1 cellular context compared by ENCODE assay signal in genomic region chr17:57462007-57462579, GRCh38.
TF ChIP-seq lines count a peak whose summit lies in the region.

No MANE protein-coding gene starts in this region.

TF ChIP-seq in GM12878, 131 proteins besides CTCF, POLR2A, EP300 and RAD21 (continued from another document):
- TF ChIP-seq, protein P1, sequence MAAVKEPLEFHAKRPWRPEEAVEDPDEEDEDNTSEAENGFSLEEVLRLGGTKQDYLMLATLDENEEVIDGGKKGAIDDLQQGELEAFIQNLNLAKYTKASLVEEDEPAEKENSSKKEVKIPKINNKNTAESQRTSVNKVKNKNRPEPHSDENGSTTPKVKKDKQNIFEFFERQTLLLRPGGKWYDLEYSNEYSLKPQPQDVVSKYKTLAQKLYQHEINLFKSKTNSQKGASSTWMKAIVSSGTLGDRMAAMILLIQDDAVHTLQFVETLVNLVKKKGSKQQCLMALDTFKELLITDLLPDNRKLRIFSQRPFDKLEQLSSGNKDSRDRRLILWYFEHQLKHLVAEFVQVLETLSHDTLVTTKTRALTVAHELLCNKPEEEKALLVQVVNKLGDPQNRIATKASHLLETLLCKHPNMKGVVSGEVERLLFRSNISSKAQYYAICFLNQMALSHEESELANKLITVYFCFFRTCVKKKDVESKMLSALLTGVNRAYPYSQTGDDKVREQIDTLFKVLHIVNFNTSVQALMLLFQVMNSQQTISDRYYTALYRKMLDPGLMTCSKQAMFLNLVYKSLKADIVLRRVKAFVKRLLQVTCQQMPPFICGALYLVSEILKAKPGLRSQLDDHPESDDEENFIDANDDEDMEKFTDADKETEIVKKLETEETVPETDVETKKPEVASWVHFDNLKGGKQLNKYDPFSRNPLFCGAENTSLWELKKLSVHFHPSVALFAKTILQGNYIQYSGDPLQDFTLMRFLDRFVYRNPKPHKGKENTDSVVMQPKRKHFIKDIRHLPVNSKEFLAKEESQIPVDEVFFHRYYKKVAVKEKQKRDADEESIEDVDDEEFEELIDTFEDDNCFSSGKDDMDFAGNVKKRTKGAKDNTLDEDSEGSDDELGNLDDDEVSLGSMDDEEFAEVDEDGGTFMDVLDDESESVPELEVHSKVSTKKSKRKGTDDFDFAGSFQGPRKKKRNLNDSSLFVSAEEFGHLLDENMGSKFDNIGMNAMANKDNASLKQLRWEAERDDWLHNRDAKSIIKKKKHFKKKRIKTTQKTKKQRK (IDR thresholded peaks at IDR 0.05; ENCODE audit: low read depth, low read length) = no peak
- TF ChIP-seq, protein P2, sequence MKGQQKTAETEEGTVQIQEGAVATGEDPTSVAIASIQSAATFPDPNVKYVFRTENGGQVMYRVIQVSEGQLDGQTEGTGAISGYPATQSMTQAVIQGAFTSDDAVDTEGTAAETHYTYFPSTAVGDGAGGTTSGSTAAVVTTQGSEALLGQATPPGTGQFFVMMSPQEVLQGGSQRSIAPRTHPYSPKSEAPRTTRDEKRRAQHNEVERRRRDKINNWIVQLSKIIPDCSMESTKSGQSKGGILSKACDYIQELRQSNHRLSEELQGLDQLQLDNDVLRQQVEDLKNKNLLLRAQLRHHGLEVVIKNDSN (IDR thresholded peaks at IDR 0.05; ENCODE audit: borderline replicate concordance, extremely low read length, insufficient read depth, low read depth, low read length) = peak; percentile 77
- TF ChIP-seq, protein P3, sequence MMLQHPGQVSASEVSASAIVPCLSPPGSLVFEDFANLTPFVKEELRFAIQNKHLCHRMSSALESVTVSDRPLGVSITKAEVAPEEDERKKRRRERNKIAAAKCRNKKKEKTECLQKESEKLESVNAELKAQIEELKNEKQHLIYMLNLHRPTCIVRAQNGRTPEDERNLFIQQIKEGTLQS (IDR thresholded peaks at IDR 0.05; ENCODE audit: borderline replicate concordance, extremely low read depth, low read depth, low read length) = peak; percentile 21; the same call in 1 of the 2 replicates
- TF ChIP-seq HDAC6 (IDR thresholded peaks at IDR 0.05; ENCODE audit: unreplicated experiment) (no peak), CREM (IDR thresholded peaks at IDR 0.05; ENCODE audit: low read depth) (no peak), MYB (IDR thresholded peaks at IDR 0.05; ENCODE audit: borderline replicate concordance, low read depth, low read length) (no peak), YY1 (IDR thresholded peaks at IDR 0.05; ENCODE audit: low read depth, low read length) (no peak), IRF4 (IDR thresholded peaks at IDR 0.05; ENCODE audit: low read depth, low read length) (no peak), BMI1 (IDR thresholded peaks at IDR 0.05; ENCODE audit: borderline replicate concordance) (no peak), TAF1 (IDR thresholded peaks at IDR 0.05; ENCODE audit: borderline replicate concordance, low read depth, low read length) (no peak), MXI1 (IDR thresholded peaks at IDR 0.05; ENCODE audit: low read depth, low read length) (no peak), EZH2 (IDR thresholded peaks at IDR 0.05; ENCODE audit: borderline replicate concordance, control insufficient read depth, low read depth, low read length) (no peak), MEF2A (IDR thresholded peaks at IDR 0.05; ENCODE audit: insufficient read depth, low read depth, low read length) (no peak), STAT1 (conservative IDR thresholded peaks at IDR 0.05) (no peak), PAX8 (IDR thresholded peaks at IDR 0.05) (no peak), RAD51 (IDR thresholded peaks at IDR 0.05) (peak; percentile 74; the same call in 1 of the 2 replicates), CBX3 (IDR thresholded peaks at IDR 0.05; ENCODE audit: borderline replicate concordance, low read depth) (no peak), FOXM1 (IDR thresholded peaks at IDR 0.05; ENCODE audit: low read depth, low read length) (no peak), SREBF2 (IDR thresholded peaks at IDR 0.05; ENCODE audit: low read length) (no peak), IKZF1 (conservative IDR thresholded peaks at IDR 0.05) (no peak; the same call in 1 of the 2 replicates), ZZZ3 (IDR thresholded peaks at IDR 0.05; ENCODE audit: control insufficient read depth, insufficient read length, low read depth) (no peak), NKRF (conservative IDR thresholded peaks at IDR 0.05) (no peak; the same call in 1 of the 2 replicates), EGR1 (IDR thresholded peaks at IDR 0.05; ENCODE audit: borderline replicate concordance in 1 of 2, low read depth in 2 of 2, low read length in 2 of 2) (no peak), STAT3 (IDR thresholded peaks at IDR 0.05; ENCODE audit: low read depth, low read length) (no peak), NFXL1 (IDR thresholded peaks at IDR 0.05; ENCODE audit: borderline replicate concordance) (no peak), POLR2AphosphoS5 (IDR thresholded peaks at IDR 0.05; ENCODE audit: low read length) (0 out of 2 replicates have a peak, but pooled peaks have one; percentile 6), NR2F1 (conservative IDR thresholded peaks at IDR 0.05) (no peak), NRF1 (conservative IDR thresholded peaks at IDR 0.05; ENCODE audit: low read depth, low read length) (no peak), TCF7 (IDR thresholded peaks at IDR 0.05; ENCODE audit: borderline replicate concordance) (no peak), SMAD1 (IDR thresholded peaks at IDR 0.05; ENCODE audit: low read depth, partially characterized antibody) (no peak), SMARCA5 (IDR thresholded peaks at IDR 0.05) (0 out of 2 replicates have a peak, but pooled peaks have one; percentile 67), EED (IDR thresholded peaks at IDR 0.05; ENCODE audit: low read depth) (no peak), ZBED1 (IDR thresholded peaks at IDR 0.05; ENCODE audit: borderline replicate concordance) (0 out of 2 replicates have a peak, but pooled peaks have one; percentile 12), MYC (IDR thresholded peaks at IDR 0.05; ENCODE audit: insufficient read depth, insufficient read length, insufficient replicate concordance, low read length, severe bottlenecking) (no peak), ZNF384 (IDR thresholded peaks at IDR 0.05; ENCODE audit: borderline replicate concordance, low read depth, low read length) (no peak), POLR2AphosphoS2 (IDR thresholded peaks at IDR 0.05; ENCODE audit: low read depth, low read length) (no peak), SKIL (IDR thresholded peaks at IDR 0.05; ENCODE audit: low read depth, poor library complexity, severe bottlenecking) (no peak), IRF3 (IDR thresholded peaks at IDR 0.05) (no peak), ZNF217 (IDR thresholded peaks at IDR 0.05) (no peak), WRNIP1 (IDR thresholded peaks at IDR 0.05; ENCODE audit: borderline replicate concordance, low read depth, low read length) (no peak), BHLHE40 (IDR thresholded peaks at IDR 0.05; ENCODE audit: borderline replicate concordance in 1 of 2, low read depth in 2 of 2, low read length in 1 of 2) (peak in 1 of 2 experiments; percentile 26; a peak in 1 of 4 replicates)
- TF ChIP-seq, protein P4, sequence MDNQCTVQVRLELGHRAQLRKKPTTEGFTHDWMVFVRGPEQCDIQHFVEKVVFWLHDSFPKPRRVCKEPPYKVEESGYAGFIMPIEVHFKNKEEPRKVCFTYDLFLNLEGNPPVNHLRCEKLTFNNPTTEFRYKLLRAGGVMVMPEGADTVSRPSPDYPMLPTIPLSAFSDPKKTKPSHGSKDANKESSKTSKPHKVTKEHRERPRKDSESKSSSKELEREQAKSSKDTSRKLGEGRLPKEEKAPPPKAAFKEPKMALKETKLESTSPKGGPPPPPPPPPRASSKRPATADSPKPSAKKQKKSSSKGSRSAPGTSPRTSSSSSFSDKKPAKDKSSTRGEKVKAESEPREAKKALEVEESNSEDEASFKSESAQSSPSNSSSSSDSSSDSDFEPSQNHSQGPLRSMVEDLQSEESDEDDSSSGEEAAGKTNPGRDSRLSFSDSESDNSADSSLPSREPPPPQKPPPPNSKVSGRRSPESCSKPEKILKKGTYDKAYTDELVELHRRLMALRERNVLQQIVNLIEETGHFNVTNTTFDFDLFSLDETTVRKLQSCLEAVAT (IDR thresholded peaks at IDR 0.05) = no peak
- TF ChIP-seq, protein P5, sequence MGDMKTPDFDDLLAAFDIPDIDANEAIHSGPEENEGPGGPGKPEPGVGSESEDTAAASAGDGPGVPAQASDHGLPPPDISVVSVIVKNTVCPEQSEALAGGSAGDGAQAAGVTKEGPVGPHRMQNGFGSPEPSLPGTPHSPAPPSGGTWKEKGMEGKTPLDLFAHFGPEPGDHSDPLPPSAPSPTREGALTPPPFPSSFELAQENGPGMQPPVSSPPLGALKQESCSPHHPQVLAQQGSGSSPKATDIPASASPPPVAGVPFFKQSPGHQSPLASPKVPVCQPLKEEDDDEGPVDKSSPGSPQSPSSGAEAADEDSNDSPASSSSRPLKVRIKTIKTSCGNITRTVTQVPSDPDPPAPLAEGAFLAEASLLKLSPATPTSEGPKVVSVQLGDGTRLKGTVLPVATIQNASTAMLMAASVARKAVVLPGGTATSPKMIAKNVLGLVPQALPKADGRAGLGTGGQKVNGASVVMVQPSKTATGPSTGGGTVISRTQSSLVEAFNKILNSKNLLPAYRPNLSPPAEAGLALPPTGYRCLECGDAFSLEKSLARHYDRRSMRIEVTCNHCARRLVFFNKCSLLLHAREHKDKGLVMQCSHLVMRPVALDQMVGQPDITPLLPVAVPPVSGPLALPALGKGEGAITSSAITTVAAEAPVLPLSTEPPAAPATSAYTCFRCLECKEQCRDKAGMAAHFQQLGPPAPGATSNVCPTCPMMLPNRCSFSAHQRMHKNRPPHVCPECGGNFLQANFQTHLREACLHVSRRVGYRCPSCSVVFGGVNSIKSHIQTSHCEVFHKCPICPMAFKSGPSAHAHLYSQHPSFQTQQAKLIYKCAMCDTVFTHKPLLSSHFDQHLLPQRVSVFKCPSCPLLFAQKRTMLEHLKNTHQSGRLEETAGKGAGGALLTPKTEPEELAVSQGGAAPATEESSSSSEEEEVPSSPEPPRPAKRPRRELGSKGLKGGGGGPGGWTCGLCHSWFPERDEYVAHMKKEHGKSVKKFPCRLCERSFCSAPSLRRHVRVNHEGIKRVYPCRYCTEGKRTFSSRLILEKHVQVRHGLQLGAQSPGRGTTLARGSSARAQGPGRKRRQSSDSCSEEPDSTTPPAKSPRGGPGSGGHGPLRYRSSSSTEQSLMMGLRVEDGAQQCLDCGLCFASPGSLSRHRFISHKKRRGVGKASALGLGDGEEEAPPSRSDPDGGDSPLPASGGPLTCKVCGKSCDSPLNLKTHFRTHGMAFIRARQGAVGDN (IDR thresholded peaks at IDR 0.05) = peak; percentile 25
